ENCODE assay signal across 21 cellular contexts in genomic region chrX:10484683-10485247, GRCh38.
DNase-seq lines count a peak whose midpoint lies in the region; ATAC-seq, FAIRE-seq and TF ChIP-seq lines count a peak whose summit lies in the region.
"Had no signal": no experiment of that assay in that cellular context is flagged by ENCODE, and none has a peak within 500 bp of the region (broad histone marks: within the 10 kb centered on the region; RNA-seq: fewer than 3 reads in every experiment).

No MANE protein-coding gene starts in this region.

- no peaks in the 10 kb centered on the region for H3K9me2 ChIP-seq in MM.1S (replicated peaks; ENCODE audit: insufficient read depth, low read length)

- TF ChIP-seq CTCF in left ventricle myocardium inferior (IDR thresholded peaks at IDR 0.05; ENCODE audit: borderline replicate concordance) (no peak), right atrium auricular region (IDR thresholded peaks at IDR 0.05) (no peak), bronchial epithelial cell (IDR thresholded peaks at IDR 0.05; ENCODE audit: insufficient read depth, low read length, severe bottlenecking) (no peak), MM.1S (IDR thresholded peaks at IDR 0.05; ENCODE audit: low read length) (no peak)

- no peak for FAIRE-seq in bronchial epithelial cell (lab: Jason Lieb, UNC)
- FAIRE-seq: A204.1 had no signal

- H3K36me3 ChIP-seq in left ventricle myocardium inferior (no peaks in the 10 kb centered on the region), right atrium auricular region (no peaks in the 10 kb centered on the region), bronchial epithelial cell (ENCODE audit: control insufficient read depth, insufficient read depth, low read length) (no peaks in the 10 kb centered on the region), MM.1S (replicated peaks; ENCODE audit: insufficient read depth, low read length) (no peaks in the 10 kb centered on the region)
- H3K36me3 ChIP-seq: BLaER1 treated with 17β-estradiol and CSF1 and Interleukin-3, amounts not matched to agents 10 nM and 100 nM; tibial nerve had no signal

- intact Hi-C loops in left ventricle myocardium inferior (cut with micrococcal nuclease): no loop called here

- H3K79me2 ChIP-seq in MM.1S (ENCODE audit: low read length): no peaks in the 10 kb centered on the region

- H3F3A ChIP-seq in MM.1S (ENCODE audit: insufficient read depth, low read length): no peaks in the 10 kb centered on the region

- H3K27me3 ChIP-seq in left ventricle myocardium inferior (ENCODE audit: low read depth): no peaks in the 10 kb centered on the region
- no peaks in the 10 kb centered on the region for H3K27me3 ChIP-seq in right atrium auricular region
- H3K27me3 ChIP-seq in bronchial epithelial cell (ENCODE audit: control insufficient read depth, insufficient read depth, low read length): no peaks in the 10 kb centered on the region
- no peaks in the 10 kb centered on the region for H3K27me3 ChIP-seq in MM.1S (replicated peaks; ENCODE audit: insufficient read depth, low read length)
- H3K27me3 ChIP-seq: body of pancreas, tibial nerve had no signal

- no peaks in the 10 kb centered on the region for H4K20me1 ChIP-seq in MM.1S (ENCODE audit: insufficient read depth, low read length)

- H3K4me1 ChIP-seq in left ventricle myocardium inferior: peaks cover 36% of the 10 kb centered on the region
- H3K4me1 ChIP-seq in right atrium auricular region: peaks cover 0 to 8% of the 10 kb centered on the region in 2 donors
- no peaks in the 10 kb centered on the region for H3K4me1 ChIP-seq in MM.1S (ENCODE audit: low read length)

- DNase-seq in left ventricle myocardium inferior (no peak), right atrium auricular region (ENCODE audit: low spot score) (no peak), bronchial epithelial cell (ENCODE audit: low read depth) (peak; percentile 88), kidney glomerular epithelial cell (lab: John Stamatoyannopoulos, UW) (peak; percentile 60), NCI-H1694 (lab: John Stamatoyannopoulos, UW) (no peak), MM.1S (no peak)
- DNase-seq: activated B cell treated with CpG ODN at 0.5 μM for 24 hours; activated CD8-positive, alpha-beta T cell treated with anti-CD3 and anti-CD28 coated beads, Interleukin-2, amount 10 ng/mL, durations not matched to agents 7 days and 5 days; activated naive CD4-positive, alpha-beta T cell treated with anti-CD3 and anti-CD28 coated beads, Interleukin-2, amount 50 U/mL, for 16 hours; activated T-cell treated with anti-CD3 and anti-CD28 coated beads, Interleukin-2, amount 50 U/mL, for 4 hours; body of pancreas; KBM-7; NCI-H1092 treated with DMSO at 0.1 percent for 48 hours; NCI-H2107; SHP77; stimulated activated naive CD4-positive, alpha-beta T cell treated with Interleukin-2 at 50 U/mL for 16 hours had no signal

- ATAC-seq in HG02852 (IDR thresholded peaks at IDR 0.05; ENCODE audit: unreplicated experiment): no peak
- ATAC-seq in GM19395 (IDR thresholded peaks at IDR 0.05; ENCODE audit: unreplicated experiment): no peak
- ATAC-seq: activated CD8-positive, alpha-beta T cell treated with anti-CD3 and anti-CD28 coated beads, Interleukin-2, amount 10 ng/mL, durations not matched to agents 7 days and 5 days; activated T-cell treated with anti-CD3 and anti-CD28 coated beads, Interleukin-2, amount 50 U/mL, for 4 hours; body of pancreas had no signal

- H2AFZ ChIP-seq in MM.1S (ENCODE audit: low read length): no peak overlapping the region

- peak overlapping the region; percentile 86 for H3K27ac ChIP-seq in left ventricle myocardium inferior (replicated peaks)
- peak overlapping the region in 1 of 2 donors; percentile 80 for H3K27ac ChIP-seq in right atrium auricular region
- H3K27ac ChIP-seq in MM.1S (ENCODE audit: low read length): no peak overlapping the region
- H3K27ac ChIP-seq: BLaER1 treated with 17β-estradiol and CSF1 and Interleukin-3, amounts not matched to agents 10 nM and 100 nM; body of pancreas had no signal

- H3K9me3 ChIP-seq in left ventricle myocardium inferior (replicated peaks) (no peaks in the 10 kb centered on the region), right atrium auricular region (no peaks in the 10 kb centered on the region), MM.1S (replicated peaks; ENCODE audit: insufficient read depth, low read length) (no peaks in the 10 kb centered on the region)
- H3K9me3 ChIP-seq: body of pancreas, tibial nerve had no signal

- no peak overlapping the region for H3K9ac ChIP-seq in MM.1S (ENCODE audit: low read length)
- H3K9ac ChIP-seq: BLaER1 treated with 17β-estradiol and CSF1 and Interleukin-3, amounts not matched to agents 10 nM and 100 nM had no signal

- H3K4me3 ChIP-seq in left ventricle myocardium inferior (no peak overlapping the region), right atrium auricular region (no peak overlapping the region), bronchial epithelial cell (ENCODE audit: low read depth, low read length) (no peak overlapping the region), MM.1S (ENCODE audit: low read length) (no peak overlapping the region)
- H3K4me3 ChIP-seq: BLaER1 treated with 17β-estradiol and CSF1 and Interleukin-3, amounts not matched to agents 10 nM and 100 nM; body of pancreas; tibial nerve had no signal

- H3K4me2 ChIP-seq in MM.1S (ENCODE audit: low read depth, low read length): no peak overlapping the region
- H3K4me2 ChIP-seq: BLaER1 treated with 17β-estradiol and CSF1 and Interleukin-3, amounts not matched to agents 10 nM and 100 nM had no signal

Comparison
In these comparisons a context has a peak if more than half of its experiments do, and no peak if none do; other contexts are left out.
1. DNase-seq: peak in bronchial epithelial cell (single experiment) and kidney glomerular epithelial cell (single experiment); none in left ventricle myocardium inferior (single experiment), right atrium auricular region (single experiment), NCI-H1694 (single experiment) and MM.1S (single experiment).